ENCODE assay signal across 14 cellular contexts in the genomic region with DNA sequence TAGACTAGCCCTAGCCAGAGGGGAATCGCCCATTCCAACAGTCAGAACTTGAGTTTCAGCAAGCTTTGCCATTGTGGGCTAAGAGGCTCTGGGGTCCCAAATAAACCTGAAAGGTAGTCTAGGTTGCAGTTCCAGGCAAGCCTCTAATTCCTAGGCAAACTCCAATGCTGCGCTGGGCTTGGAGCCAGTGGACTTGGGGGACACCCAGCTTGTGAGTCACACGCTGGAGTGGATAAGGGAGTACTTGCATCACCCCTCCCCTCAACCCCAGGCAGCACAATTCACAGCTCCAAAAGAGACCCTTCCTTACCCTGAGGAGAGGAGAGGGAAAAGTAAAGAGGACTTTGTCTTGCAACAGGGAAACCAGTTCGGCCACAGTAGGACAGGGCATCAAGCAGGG.
DNase-seq lines count a peak whose midpoint lies in the region; ATAC-seq lines count a peak whose summit lies in the region.
"Had no signal": no experiment of that assay in that cellular context is flagged by ENCODE, and none has a peak within 500 bp of the region (broad histone marks: within the 10 kb centered on the region; RNA-seq: fewer than 3 reads in every experiment).

No MANE protein-coding gene starts in this region.

- DNase-seq in DMS 273 (lab: John Stamatoyannopoulos, UW; ENCODE audit: unreplicated experiment) (peak; percentile 13), DMS 273 treated with DMSO at 0.1 percent for 48 hours (lab: John Stamatoyannopoulos, UW) (no peak), H4 (ENCODE audit: low spot score) (peak; percentile 6), MG63 (peak; percentile 62), medulla oblongata (ENCODE audit: extremely low spot score) (no peak), kidney tubule cell (ENCODE audit: low spot score) (no peak)
- no peak for DNase-seq in stimulated activated effector memory CD8-positive, alpha-beta T cell treated with anti-CD3 and anti-CD28 coated beads, Interleukin-12 subunit alpha, Interleukin-12 subunit beta, amount 100 ng/mL, for 72 hours (ENCODE audit: low spot score in 2 of 2)
- DNase-seq: Calu3; CD8-positive, alpha-beta T cell; GF-D8; H7 had no signal

- H3K9me3 Mint-ChIP-seq in stimulated activated effector memory CD8-positive, alpha-beta T cell treated with anti-CD3 and anti-CD28 coated beads, Interleukin-12 subunit alpha, Interleukin-12 subunit beta, amount 100 ng/mL, for 72 hours, result peaks cover 13% of the 10 kb centered on the region

- H3K4me3 ChIP-seq in MG63, result no peak overlapping the region
- H3K4me3 ChIP-seq: BLaER1 treated with 17β-estradiol and CSF1 and Interleukin-3, amounts not matched to agents 10 nM and 100 nM had no signal

- no peaks in the 10 kb centered on the region for H3K36me3 ChIP-seq in MG63
- H3K36me3 ChIP-seq: BLaER1 treated with 17β-estradiol and CSF1 and Interleukin-3, amounts not matched to agents 10 nM and 100 nM had no signal

- H3K27me3 ChIP-seq in MG63, result no peaks in the 10 kb centered on the region
- H3K27me3 ChIP-seq: BLaER1 treated with 17β-estradiol and CSF1 and Interleukin-3, amounts not matched to agents 10 nM and 100 nM had no signal

- H3K9me3 ChIP-seq in MG63, result peaks cover 12% of the 10 kb centered on the region

- no peaks in the 10 kb centered on the region for H3K4me1 Mint-ChIP-seq in stimulated activated effector memory CD8-positive, alpha-beta T cell treated with anti-CD3 and anti-CD28 coated beads, Interleukin-12 subunit alpha, Interleukin-12 subunit beta, amount 100 ng/mL, for 72 hours
- H3K4me1 Mint-ChIP-seq: B cell had no signal

- H3K27ac Mint-ChIP-seq in stimulated activated effector memory CD8-positive, alpha-beta T cell treated with anti-CD3 and anti-CD28 coated beads, Interleukin-12 subunit alpha, Interleukin-12 subunit beta, amount 100 ng/mL, for 72 hours, result peak overlapping the region; percentile 71
- H3K27ac Mint-ChIP-seq: B cell; CD8-positive, alpha-beta T cell had no signal

- peak; percentile 34 for ATAC-seq in stimulated activated effector memory CD8-positive, alpha-beta T cell treated with anti-CD3 and anti-CD28 coated beads, Interleukin-12 subunit alpha, Interleukin-12 subunit beta, amount 100 ng/mL, for 72 hours
- no peak for ATAC-seq in GM18858 (IDR thresholded peaks at IDR 0.05; ENCODE audit: unreplicated experiment)
- ATAC-seq: CD8-positive, alpha-beta T cell had no signal

- no peak overlapping the region for H3K4me3 Mint-ChIP-seq in stimulated activated effector memory CD8-positive, alpha-beta T cell treated with anti-CD3 and anti-CD28 coated beads, Interleukin-12 subunit alpha, Interleukin-12 subunit beta, amount 100 ng/mL, for 72 hours
- H3K4me3 Mint-ChIP-seq: B cell; CD8-positive, alpha-beta T cell had no signal

- H3K36me3 Mint-ChIP-seq in stimulated activated effector memory CD8-positive, alpha-beta T cell treated with anti-CD3 and anti-CD28 coated beads, Interleukin-12 subunit alpha, Interleukin-12 subunit beta, amount 100 ng/mL, for 72 hours, result no peaks in the 10 kb centered on the region
- H3K36me3 Mint-ChIP-seq: CD8-positive, alpha-beta T cell had no signal

Comparison
In these comparisons a context has a peak if more than half of its experiments do, and no peak if none do; other contexts are left out.
1. DNase-seq: peak in DMS 273 (single experiment), H4 (single experiment) and MG63 (single experiment); none in DMS 273 treated with DMSO at 0.1 percent for 48 hours (single experiment), stimulated activated effector memory CD8-positive, alpha-beta T cell treated with anti-CD3 and anti-CD28 coated beads, Interleukin-12 subunit alpha, Interleukin-12 subunit beta, amount 100 ng/mL, for 72 hours (0 of 2), medulla oblongata (single experiment) and kidney tubule cell (single experiment).